15 cellular contexts compared by ENCODE assay signal in the genomic region with DNA sequence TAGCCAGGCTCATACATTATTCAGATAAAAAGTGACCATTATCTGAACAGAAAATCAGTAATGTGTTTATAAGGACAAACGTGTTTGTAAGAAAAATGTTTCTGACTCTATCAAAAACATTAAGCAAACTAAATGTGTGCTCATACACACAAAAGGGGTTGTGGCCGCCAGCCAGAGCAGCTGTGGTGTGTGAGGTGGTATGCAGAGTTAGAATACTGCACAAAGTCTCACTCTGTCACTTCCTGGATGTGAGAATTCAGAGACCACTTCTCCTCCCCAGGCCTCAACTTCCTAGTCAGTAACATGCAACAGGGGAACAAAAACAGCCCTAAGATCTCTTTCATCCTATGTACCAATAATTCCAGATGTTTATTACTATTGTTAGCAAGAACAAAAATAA. TPM values are rescaled to one million over a fixed set of nuclear protein-coding genes. Genes with fewer than 3 reads are reported as not detected.
A peak's percentile ranks its signal among the peaks of the same experiment; 100 is the strongest.
DNase-seq lines count a peak whose midpoint lies in the region; ATAC-seq and FAIRE-seq lines count a peak whose summit lies in the region.
"Had no signal": no experiment of that assay in that cellular context is flagged by ENCODE, and none has a peak within 500 bp of the region (broad histone marks: within the 10 kb centered on the region; RNA-seq: fewer than 3 reads in every experiment).

No MANE protein-coding gene starts in this region.

- no peaks in the 10 kb centered on the region for H3K9me3 ChIP-seq in thymus (ENCODE audit: control insufficient read depth)
- H3K9me3 ChIP-seq: heart right ventricle, pancreas had no signal

- peak overlapping the region; percentile 61 for H3K27ac ChIP-seq in thymus (ENCODE audit: low read depth)
- H3K27ac ChIP-seq: pancreas had no signal

- no peak overlapping the region for H3K4me3 ChIP-seq in thymus (ENCODE audit: low read length)
- H3K4me3 ChIP-seq: heart right ventricle, pancreas, smooth muscle cell had no signal

- peak; percentile 31 for DNase-seq in activated naive CD4-positive, alpha-beta T cell treated with anti-CD3 and anti-CD28 coated beads, Interleukin-2, amount 10 ng/mL, durations not matched to agents 7 days and 5 days
- no peak for DNase-seq in activated naive CD4-positive, alpha-beta T cell (lab: John Stamatoyannopoulos, UW)
- DNase-seq in NOMO-1 treated with DMSO at 0.1 percent for 48 hours (lab: John Stamatoyannopoulos, UW; ENCODE audit: unreplicated experiment) = peak; percentile 27
- DNase-seq in effector memory CD8-positive, alpha-beta T cell = peak; percentile 6 to 15 (median 7)
- no peak for DNase-seq in GM19239 (ENCODE audit: insufficient read length, low spot score)
- DNase-seq: heart right ventricle, Karpas-422, kidney glomerular epithelial cell, NCI-H2029 treated with DMSO at 0.1 percent for 48 hours, NCI-H526, pancreas had no signal

- H3K27me3 Mint-ChIP-seq in activated naive CD4-positive, alpha-beta T cell treated with anti-CD3 and anti-CD28 coated beads, Interleukin-2, amount 10 ng/mL, durations not matched to agents 7 days and 5 days = no peaks in the 10 kb centered on the region
- H3K27me3 Mint-ChIP-seq in effector memory CD8-positive, alpha-beta T cell = no peaks in the 10 kb centered on the region

- no peaks in the 10 kb centered on the region for H3K27me3 ChIP-seq in thymus (ENCODE audit: control insufficient read depth, insufficient read depth)
- H3K27me3 ChIP-seq: pancreas had no signal

- WGBS in thymus = 33% methylated on average over 2 of the region's 2 CpGs

- H3K9me3 Mint-ChIP-seq in activated naive CD4-positive, alpha-beta T cell treated with anti-CD3 and anti-CD28 coated beads, Interleukin-2, amount 10 ng/mL, durations not matched to agents 7 days and 5 days = no peaks in the 10 kb centered on the region
- no peaks in the 10 kb centered on the region for H3K9me3 Mint-ChIP-seq in effector memory CD8-positive, alpha-beta T cell

- FAIRE-seq in GM19239 (lab: Jason Lieb, UNC) = no peak
- FAIRE-seq: pancreas had no signal

- H3K36me3 Mint-ChIP-seq in activated naive CD4-positive, alpha-beta T cell treated with anti-CD3 and anti-CD28 coated beads, Interleukin-2, amount 10 ng/mL, durations not matched to agents 7 days and 5 days = no peaks in the 10 kb centered on the region
- no peaks in the 10 kb centered on the region for H3K36me3 Mint-ChIP-seq in effector memory CD8-positive, alpha-beta T cell (ENCODE audit: insufficient read depth)

- peaks cover 5% of the 10 kb centered on the region for H3K4me1 ChIP-seq in thymus (ENCODE audit: control insufficient read depth, insufficient read depth, low read length)
- H3K4me1 ChIP-seq: pancreas had no signal

- CTCF ChIA-PET in activated naive CD4-positive, alpha-beta T cell treated with anti-CD3 and anti-CD28 coated beads, Interleukin-2, amount 10 ng/mL, durations not matched to agents 7 days and 5 days (lab: Charles Lee) = no interaction called here

- H3K4me1 Mint-ChIP-seq in activated naive CD4-positive, alpha-beta T cell treated with anti-CD3 and anti-CD28 coated beads, Interleukin-2, amount 10 ng/mL, durations not matched to agents 7 days and 5 days = peaks cover 14% of the 10 kb centered on the region
- peaks cover 21 to 28% of the 10 kb centered on the region in 2 donors for H3K4me1 Mint-ChIP-seq in effector memory CD8-positive, alpha-beta T cell (ENCODE audit: low read depth in 2 of 2)

- H3K4me3 Mint-ChIP-seq in activated naive CD4-positive, alpha-beta T cell treated with anti-CD3 and anti-CD28 coated beads, Interleukin-2, amount 10 ng/mL, durations not matched to agents 7 days and 5 days = no peak overlapping the region
- peak overlapping the region; percentile 13 to 50 for H3K4me3 Mint-ChIP-seq in effector memory CD8-positive, alpha-beta T cell

- H3K27ac Mint-ChIP-seq in activated naive CD4-positive, alpha-beta T cell treated with anti-CD3 and anti-CD28 coated beads, Interleukin-2, amount 10 ng/mL, durations not matched to agents 7 days and 5 days = no peak overlapping the region
- H3K27ac Mint-ChIP-seq in effector memory CD8-positive, alpha-beta T cell = peak overlapping the region; percentile 89 to 91

- peak; percentile 89 for ATAC-seq in effector memory CD8-positive, alpha-beta T cell (replicated peaks)
- no peak for ATAC-seq in HG03571 (IDR thresholded peaks at IDR 0.05; ENCODE audit: unreplicated experiment)
- no peak for ATAC-seq in GM21619 (IDR thresholded peaks at IDR 0.05; ENCODE audit: unreplicated experiment)
- ATAC-seq: heart right ventricle, pancreas had no signal

- no peaks in the 10 kb centered on the region for H3K36me3 ChIP-seq in thymus (ENCODE audit: control insufficient read depth, insufficient read depth)
- H3K36me3 ChIP-seq: heart right ventricle, pancreas had no signal

RNA-seq across cellular contexts. Expression of a gene that starts 9.4 kb away (rescaled TPM):
- polyA plus RNA-seq in thymus = not detected
- polyA plus RNA-seq: heart right ventricle, pancreas, smooth muscle cell had no signal

RNA-seq across cellular contexts. Expression of a gene that starts 56.4 kb away (rescaled TPM):
- polyA plus RNA-seq in thymus = 0.07 TPM
- polyA plus RNA-seq: heart right ventricle, pancreas, smooth muscle cell had no signal

Comparison
In these comparisons a context has a peak if more than half of its experiments do, and no peak if none do; other contexts are left out.
1. DNase-seq: peak in activated naive CD4-positive, alpha-beta T cell treated with anti-CD3 and anti-CD28 coated beads, Interleukin-2, amount 10 ng/mL, durations not matched to agents 7 days and 5 days (single experiment), NOMO-1 treated with DMSO at 0.1 percent for 48 hours (single experiment) and effector memory CD8-positive, alpha-beta T cell (3 of 3); none in activated naive CD4-positive, alpha-beta T cell (0 of 4) and GM19239 (single experiment).